ENCODE assay signal across 8 cellular contexts in the genomic region with DNA sequence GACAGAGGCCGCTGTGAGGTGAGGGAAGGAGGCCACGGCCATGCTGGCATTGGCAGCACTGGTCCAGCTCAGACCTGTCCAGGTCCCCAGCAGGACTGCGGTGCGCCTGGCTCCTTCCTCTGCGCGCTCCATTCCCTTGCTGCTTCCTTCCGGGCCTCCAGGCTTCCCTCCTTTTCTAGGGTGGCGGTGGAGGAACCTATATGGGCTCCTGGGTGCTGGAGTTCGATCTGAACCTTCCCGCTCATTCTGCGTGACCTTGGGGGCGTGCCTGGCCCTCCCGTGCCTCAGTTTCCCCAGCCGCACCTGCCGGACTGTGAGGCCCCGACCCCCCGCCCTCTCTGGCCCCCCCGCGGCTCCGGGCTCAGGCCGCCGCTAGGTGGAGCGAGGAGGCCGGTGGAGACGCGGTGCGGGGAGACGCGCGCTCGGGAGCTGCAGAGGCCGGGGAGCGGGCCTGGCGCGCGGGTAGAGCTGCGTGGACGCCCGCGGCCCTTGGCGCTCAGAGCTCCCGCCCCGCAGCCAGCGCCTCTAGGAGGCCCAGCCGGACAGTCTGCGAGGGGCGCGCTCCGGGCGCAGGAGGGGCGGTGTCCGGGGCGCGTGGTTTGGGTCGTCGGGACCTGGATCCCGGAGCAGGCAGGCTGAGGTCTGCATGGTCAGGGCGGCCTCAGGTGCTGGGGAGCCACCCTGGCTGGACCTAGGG. TPM values are rescaled to one million over a fixed set of nuclear protein-coding genes. Genes with fewer than 3 reads are reported as not detected.
DNase-seq lines count a peak whose midpoint lies in the region; ATAC-seq, FAIRE-seq and TF ChIP-seq lines count a peak whose summit lies in the region.

No MANE protein-coding gene starts in this region.

- no peak overlapping the region for H2AFZ ChIP-seq in MM.1S (ENCODE audit: low read length)

- no peaks in the 10 kb centered on the region for H3K9me2 ChIP-seq in MM.1S (replicated peaks; ENCODE audit: insufficient read depth, low read length)

- H3K36me3 ChIP-seq in ES-I3 (ENCODE audit: insufficient read depth, low read length) (no peaks in the 10 kb centered on the region), MM.1S (replicated peaks; ENCODE audit: insufficient read depth, low read length) (no peaks in the 10 kb centered on the region), gastroesophageal sphincter (no peaks in the 10 kb centered on the region)

- H3K27ac ChIP-seq in MM.1S (ENCODE audit: low read length) (no peak overlapping the region), gastroesophageal sphincter (no peak overlapping the region)

- H4K20me1 ChIP-seq in MM.1S (ENCODE audit: insufficient read depth, low read length), result no peaks in the 10 kb centered on the region

- peaks cover 45% of the 10 kb centered on the region for H3K27me3 Mint-ChIP-seq in activated T-cell treated with anti-CD3 and anti-CD28 coated beads, Interleukin-2, amount 50 U/mL, for 4 hours (ENCODE audit: low read depth)

- H3K27me3 ChIP-seq in MM.1S (replicated peaks; ENCODE audit: insufficient read depth, low read length) (peaks cover 96% of the 10 kb centered on the region), gastroesophageal sphincter (peaks cover 99% of the 10 kb centered on the region)

- no peak overlapping the region for H3K4me3 Mint-ChIP-seq in activated T-cell treated with anti-CD3 and anti-CD28 coated beads, Interleukin-2, amount 50 U/mL, for 4 hours

- H3K36me3 Mint-ChIP-seq in activated T-cell treated with anti-CD3 and anti-CD28 coated beads, Interleukin-2, amount 50 U/mL, for 4 hours (ENCODE audit: insufficient read depth), result no peaks in the 10 kb centered on the region

- no peak for TF ChIP-seq EP300 in gastroesophageal sphincter (IDR thresholded peaks at IDR 0.05)

- H3K9ac ChIP-seq in ES-I3 (ENCODE audit: low read depth, low read length) (peak overlapping the region; percentile 46; the same call in 1 of the 2 replicates), MM.1S (ENCODE audit: low read length) (no peak overlapping the region)

- no peak for TF ChIP-seq POLR2A in gastroesophageal sphincter (IDR thresholded peaks at IDR 0.05)

- ATAC-seq in activated T-cell treated with anti-CD3 and anti-CD28 coated beads, Interleukin-2, amount 50 U/mL, for 4 hours, result peak; percentile 58 to 63
- ATAC-seq in gastroesophageal sphincter, result peak; percentile 83
- peak; percentile 76 for ATAC-seq in omental fat pad (ENCODE audit: low FRiP score)
- no peak for ATAC-seq in HG02970 (IDR thresholded peaks at IDR 0.05; ENCODE audit: low FRiP score, unreplicated experiment)

- H3K4me2 ChIP-seq in MM.1S (ENCODE audit: low read depth, low read length), result peak overlapping the region; percentile 48; the same call in 1 of the 2 replicates

- no peaks in the 10 kb centered on the region for H3K9me3 ChIP-seq in ES-I3 (ENCODE audit: control insufficient read depth, insufficient read depth, low read length)
- H3K9me3 ChIP-seq in MM.1S (replicated peaks; ENCODE audit: insufficient read depth, low read length), result no peaks in the 10 kb centered on the region
- no peaks in the 10 kb centered on the region for H3K9me3 ChIP-seq in gastroesophageal sphincter

- FAIRE-seq in HTR-8/SVneo (lab: Jason Lieb, UNC), result no peak

- H3F3A ChIP-seq in MM.1S (ENCODE audit: insufficient read depth, low read length), result no peaks in the 10 kb centered on the region

- 56% methylated on average over 7 of the region's 58 CpGs; no CpG with 5 or more reads in 1 of the 2 donors for WGBS in gastroesophageal sphincter (ENCODE audit: low coverage in 1 of 2), 2 donors

- H3K4me1 ChIP-seq in ES-I3 (ENCODE audit: insufficient read depth, low read length) (no peaks in the 10 kb centered on the region; the same call in 1 of the 2 replicates), MM.1S (ENCODE audit: low read length) (no peaks in the 10 kb centered on the region), gastroesophageal sphincter (peaks cover 0 to 10% (median 0%) of the 10 kb centered on the region in 3 donors)

- TF ChIP-seq CTCF in MM.1S (IDR thresholded peaks at IDR 0.05; ENCODE audit: low read length), result peak; percentile 59
- TF ChIP-seq CTCF in gastroesophageal sphincter (IDR thresholded peaks at IDR 0.05), result peak in 3 of 4 experiments; percentile 64 to 89 (median 74)
- no peak for TF ChIP-seq CTCF in omental fat pad (IDR thresholded peaks at IDR 0.05)

- H3K9me3 Mint-ChIP-seq in activated T-cell treated with anti-CD3 and anti-CD28 coated beads, Interleukin-2, amount 50 U/mL, for 4 hours, result no peaks in the 10 kb centered on the region

- H3K4me3 ChIP-seq in MM.1S (ENCODE audit: low read length) (no peak overlapping the region), gastroesophageal sphincter (peak overlapping the region in 1 of 2 donors; percentile 38)

- DNase-seq in MM.1S, result peak; percentile 34
- DNase-seq in activated T-cell treated with anti-CD3 and anti-CD28 coated beads, Interleukin-2, amount 50 U/mL, for 4 hours, result no peak
- no peak for DNase-seq in omental fat pad (ENCODE audit: low spot score)
- DNase-seq in HTR-8/SVneo (ENCODE audit: insufficient read length, low spot score), result no peak
- no peak for DNase-seq in SIG-M5 treated with dmso at 0.1 percent for 504 hours (lab: John Stamatoyannopoulos, UW; ENCODE audit: unreplicated experiment)

- no peaks in the 10 kb centered on the region for H3K79me2 ChIP-seq in MM.1S (ENCODE audit: low read length)

- no peaks in the 10 kb centered on the region for H3K4me1 Mint-ChIP-seq in activated T-cell treated with anti-CD3 and anti-CD28 coated beads, Interleukin-2, amount 50 U/mL, for 4 hours (ENCODE audit: low read depth)

RNA-seq across cellular contexts. Expression of gene EFNA2, which starts 29.9 kb away (rescaled TPM):
- not detected for total RNA-seq in activated T-cell treated with anti-CD3 and anti-CD28 coated beads, Interleukin-2, amount 50 U/mL, for 4 hours
- not detected for total RNA-seq in gastroesophageal sphincter
- not detected for total RNA-seq in omental fat pad

RNA-seq across cellular contexts. Expression of gene FAM174C, which starts 40.3 kb away (rescaled TPM):
- 100 to 1,000 TPM; 189 to 199 (median 194) TPM for total RNA-seq in activated T-cell treated with anti-CD3 and anti-CD28 coated beads, Interleukin-2, amount 50 U/mL, for 4 hours
- 10 to 100 TPM; 14.2 to 42.2 (median 21.8) TPM for total RNA-seq in gastroesophageal sphincter
- 10 to 100 TPM; 47.2 to 69.1 (median 59.3) TPM for total RNA-seq in omental fat pad

RNA-seq across cellular contexts. Expression of gene CIRBP, which starts 46.5 kb away (rescaled TPM):
- 100 to 1,000 TPM; 269 to 294 (median 285) TPM for total RNA-seq in activated T-cell treated with anti-CD3 and anti-CD28 coated beads, Interleukin-2, amount 50 U/mL, for 4 hours
- 100 to 1,000 TPM; 350 to 708 (median 559) TPM for total RNA-seq in gastroesophageal sphincter
- 100 to 1,000 TPM; 292 to 484 (median 372) TPM for total RNA-seq in omental fat pad

Comparison
In these comparisons a context has a peak if more than half of its experiments do, and no peak if none do; other contexts are left out.
1. CTCF ChIP-seq: peak in MM.1S (single experiment) and gastroesophageal sphincter (3 of 4); none in omental fat pad (0 of 3).